1 cellular context compared by ENCODE assay signal in the genomic region with DNA sequence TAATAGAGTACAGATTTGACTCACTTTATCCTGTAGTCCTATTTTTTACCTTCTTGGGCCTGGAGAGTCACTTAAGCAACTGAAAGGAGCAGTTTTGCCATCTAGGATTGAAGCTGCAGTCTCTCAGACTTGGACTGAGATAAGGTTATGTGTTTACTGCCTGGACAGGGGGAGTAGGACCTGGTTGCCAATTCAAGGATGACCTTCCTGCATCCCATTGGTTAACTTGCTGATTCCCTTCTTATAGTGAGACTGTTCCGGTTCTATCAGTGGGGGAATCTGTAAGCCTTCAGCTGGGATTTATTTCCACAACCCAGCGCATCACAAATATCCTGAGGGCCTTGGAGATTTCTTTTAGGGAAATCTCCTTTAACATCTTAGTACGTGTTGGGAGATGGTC.
A peak's percentile ranks its signal among the peaks of the same experiment; 100 is the strongest.
TF ChIP-seq lines count a peak whose summit lies in the region.

No MANE protein-coding gene starts in this region.

TF ChIP-seq in K562, 482 proteins besides CTCF, POLR2A, EP300 and RAD21 (continues in another document):
- TF ChIP-seq THRB (CRISPR knock-in tag; conservative IDR thresholded peaks at IDR 0.05) (no peak), POLR3A (IDR thresholded peaks at IDR 0.05; ENCODE audit: borderline replicate concordance, extremely low read depth, insufficient read depth, insufficient read length) (no peak), RBM25 (IDR thresholded peaks at IDR 0.05; ENCODE audit: low read depth, low read length, severe bottlenecking) (no peak), ZBTB1 (CRISPR knock-in tag; IDR thresholded peaks at IDR 0.05; ENCODE audit: borderline replicate concordance, low read depth) (no peak), DNMT1 (IDR thresholded peaks at IDR 0.05) (no peak), SMAD4 (CRISPR knock-in tag; conservative IDR thresholded peaks at IDR 0.05) (no peak), SRSF7 (optimal IDR thresholded peaks at IDR 0.05; ENCODE audit: low read depth, low read length) (no peak), ZNF384 (IDR thresholded peaks at IDR 0.05; ENCODE audit: low read depth, low read length) (no peak), KDM1A (IDR thresholded peaks at IDR 0.05) (peak; percentile 83 to 84), KDM4B (IDR thresholded peaks at IDR 0.05; ENCODE audit: borderline replicate concordance in 2 of 2, low read depth in 1 of 2) (no peak), CBFA2T2 (conservative IDR thresholded peaks at IDR 0.05) (peak; percentile 14; the same call in 1 of the 2 replicates), PPARD (CRISPR knock-in tag; IDR thresholded peaks at IDR 0.05) (no peak), ZNF232 (CRISPR knock-in tag; IDR thresholded peaks at IDR 0.05) (no peak), HMBOX1 (IDR thresholded peaks at IDR 0.05) (peak; percentile 35; the same call in 1 of the 2 replicates), ZBTB43 (CRISPR knock-in tag; IDR thresholded peaks at IDR 0.05) (no peak), FOXM1 (IDR thresholded peaks at IDR 0.05; ENCODE audit: low read depth) (no peak), FOXM1 (CRISPR knock-in tag; IDR thresholded peaks at IDR 0.05; ENCODE audit: low read depth) (no peak), OTX1 (CRISPR knock-in tag; IDR thresholded peaks at IDR 0.05) (no peak), CBFA2T3 (IDR thresholded peaks at IDR 0.05) (peak; percentile 65), MTA3 (IDR thresholded peaks at IDR 0.05; ENCODE audit: borderline replicate concordance) (no peak), TCF3 (CRISPR knock-in tag; IDR thresholded peaks at IDR 0.05) (peak; percentile 40; the same call in 1 of the 2 replicates), PHF21A (IDR thresholded peaks at IDR 0.05; ENCODE audit: borderline replicate concordance, low read depth) (peak; percentile 37; the same call in 1 of the 2 replicates), CLOCK (CRISPR knock-in tag; IDR thresholded peaks at IDR 0.05; ENCODE audit: borderline replicate concordance) (no peak), ZBTB17 (CRISPR knock-in tag; IDR thresholded peaks at IDR 0.05) (no peak), CBX1 (IDR thresholded peaks at IDR 0.05; ENCODE audit: low read depth) (no peak), MCM3 (IDR thresholded peaks at IDR 0.05) (no peak), SNIP1 (IDR thresholded peaks at IDR 0.05; ENCODE audit: low read depth) (no peak), BCOR (IDR thresholded peaks at IDR 0.05) (no peak), NFXL1 (CRISPR knock-in tag; IDR thresholded peaks at IDR 0.05) (no peak), EGR1 (conservative IDR thresholded peaks at IDR 0.05) (no peak), GATA2 (CRISPR knock-in tag; IDR thresholded peaks at IDR 0.05) (peak; percentile 49; the same call in 1 of the 2 replicates), ZNF444 (CRISPR knock-in tag; IDR thresholded peaks at IDR 0.05) (no peak), CHAMP1 (IDR thresholded peaks at IDR 0.05) (no peak), ZNF740 (CRISPR knock-in tag; IDR thresholded peaks at IDR 0.05) (no peak), ZNF740 (tag; IDR thresholded peaks at IDR 0.05) (no peak), SP2 (IDR thresholded peaks at IDR 0.05; ENCODE audit: extremely low read depth, low read depth, low read length, poor library complexity, severe bottlenecking) (no peak), NCOR1 (IDR thresholded peaks at IDR 0.05) (peak; percentile 32), NBN (IDR thresholded peaks at IDR 0.05; ENCODE audit: low read depth) (no peak), TAF9B (IDR thresholded peaks at IDR 0.05; ENCODE audit: partially characterized antibody) (no peak), IFI16 (CRISPR knock-in tag; IDR thresholded peaks at IDR 0.05) (no peak), RCOR1 (IDR thresholded peaks at IDR 0.05; ENCODE audit: borderline replicate concordance in 1 of 2, low read depth in 2 of 2, low read length in 2 of 2) (peak; percentile 25 to 82; a peak in 2 of 4 replicates), NFYB (IDR thresholded peaks at IDR 0.05; ENCODE audit: extremely low read depth, insufficient read length) (no peak), DLX4 (CRISPR knock-in tag; IDR thresholded peaks at IDR 0.05) (no peak), ZNF217 (CRISPR knock-in tag; IDR thresholded peaks at IDR 0.05) (no peak)
- TF ChIP-seq, protein P1, sequence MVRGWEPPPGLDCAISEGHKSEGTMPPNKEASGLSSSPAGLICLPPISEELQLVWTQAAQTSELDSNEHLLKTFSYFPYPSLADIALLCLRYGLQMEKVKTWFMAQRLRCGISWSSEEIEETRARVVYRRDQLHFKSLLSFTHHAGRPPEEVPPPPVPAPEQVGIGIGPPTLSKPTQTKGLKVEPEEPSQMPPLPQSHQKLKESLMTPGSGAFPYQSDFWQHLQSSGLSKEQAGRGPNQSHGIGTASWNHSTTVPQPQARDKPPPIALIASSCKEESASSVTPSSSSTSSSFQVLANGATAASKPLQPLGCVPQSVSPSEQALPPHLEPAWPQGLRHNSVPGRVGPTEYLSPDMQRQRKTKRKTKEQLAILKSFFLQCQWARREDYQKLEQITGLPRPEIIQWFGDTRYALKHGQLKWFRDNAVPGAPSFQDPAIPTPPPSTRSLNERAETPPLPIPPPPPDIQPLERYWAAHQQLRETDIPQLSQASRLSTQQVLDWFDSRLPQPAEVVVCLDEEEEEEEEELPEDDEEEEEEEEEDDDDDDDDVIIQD (CRISPR knock-in tag; IDR thresholded peaks at IDR 0.05) = no peak
- TF ChIP-seq, protein P2, sequence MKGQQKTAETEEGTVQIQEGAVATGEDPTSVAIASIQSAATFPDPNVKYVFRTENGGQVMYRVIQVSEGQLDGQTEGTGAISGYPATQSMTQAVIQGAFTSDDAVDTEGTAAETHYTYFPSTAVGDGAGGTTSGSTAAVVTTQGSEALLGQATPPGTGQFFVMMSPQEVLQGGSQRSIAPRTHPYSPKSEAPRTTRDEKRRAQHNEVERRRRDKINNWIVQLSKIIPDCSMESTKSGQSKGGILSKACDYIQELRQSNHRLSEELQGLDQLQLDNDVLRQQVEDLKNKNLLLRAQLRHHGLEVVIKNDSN (CRISPR knock-in tag; IDR thresholded peaks at IDR 0.05) = no peak
- TF ChIP-seq, protein P3, sequence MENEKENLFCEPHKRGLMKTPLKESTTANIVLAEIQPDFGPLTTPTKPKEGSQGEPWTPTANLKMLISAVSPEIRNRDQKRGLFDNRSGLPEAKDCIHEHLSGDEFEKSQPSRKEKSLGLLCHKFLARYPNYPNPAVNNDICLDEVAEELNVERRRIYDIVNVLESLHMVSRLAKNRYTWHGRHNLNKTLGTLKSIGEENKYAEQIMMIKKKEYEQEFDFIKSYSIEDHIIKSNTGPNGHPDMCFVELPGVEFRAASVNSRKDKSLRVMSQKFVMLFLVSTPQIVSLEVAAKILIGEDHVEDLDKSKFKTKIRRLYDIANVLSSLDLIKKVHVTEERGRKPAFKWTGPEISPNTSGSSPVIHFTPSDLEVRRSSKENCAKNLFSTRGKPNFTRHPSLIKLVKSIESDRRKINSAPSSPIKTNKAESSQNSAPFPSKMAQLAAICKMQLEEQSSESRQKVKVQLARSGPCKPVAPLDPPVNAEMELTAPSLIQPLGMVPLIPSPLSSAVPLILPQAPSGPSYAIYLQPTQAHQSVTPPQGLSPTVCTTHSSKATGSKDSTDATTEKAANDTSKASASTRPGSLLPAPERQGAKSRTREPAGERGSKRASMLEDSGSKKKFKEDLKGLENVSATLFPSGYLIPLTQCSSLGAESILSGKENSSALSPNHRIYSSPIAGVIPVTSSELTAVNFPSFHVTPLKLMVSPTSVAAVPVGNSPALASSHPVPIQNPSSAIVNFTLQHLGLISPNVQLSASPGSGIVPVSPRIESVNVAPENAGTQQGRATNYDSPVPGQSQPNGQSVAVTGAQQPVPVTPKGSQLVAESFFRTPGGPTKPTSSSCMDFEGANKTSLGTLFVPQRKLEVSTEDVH (IDR thresholded peaks at IDR 0.05; ENCODE audit: low read depth, partially characterized antibody) = no peak
- TF ChIP-seq, protein P4, sequence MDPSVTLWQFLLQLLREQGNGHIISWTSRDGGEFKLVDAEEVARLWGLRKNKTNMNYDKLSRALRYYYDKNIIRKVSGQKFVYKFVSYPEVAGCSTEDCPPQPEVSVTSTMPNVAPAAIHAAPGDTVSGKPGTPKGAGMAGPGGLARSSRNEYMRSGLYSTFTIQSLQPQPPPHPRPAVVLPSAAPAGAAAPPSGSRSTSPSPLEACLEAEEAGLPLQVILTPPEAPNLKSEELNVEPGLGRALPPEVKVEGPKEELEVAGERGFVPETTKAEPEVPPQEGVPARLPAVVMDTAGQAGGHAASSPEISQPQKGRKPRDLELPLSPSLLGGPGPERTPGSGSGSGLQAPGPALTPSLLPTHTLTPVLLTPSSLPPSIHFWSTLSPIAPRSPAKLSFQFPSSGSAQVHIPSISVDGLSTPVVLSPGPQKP (CRISPR knock-in tag; IDR thresholded peaks at IDR 0.05) = no peak
